Comparison of ENCODE assay signal across 14 cellular contexts in the genomic region with DNA sequence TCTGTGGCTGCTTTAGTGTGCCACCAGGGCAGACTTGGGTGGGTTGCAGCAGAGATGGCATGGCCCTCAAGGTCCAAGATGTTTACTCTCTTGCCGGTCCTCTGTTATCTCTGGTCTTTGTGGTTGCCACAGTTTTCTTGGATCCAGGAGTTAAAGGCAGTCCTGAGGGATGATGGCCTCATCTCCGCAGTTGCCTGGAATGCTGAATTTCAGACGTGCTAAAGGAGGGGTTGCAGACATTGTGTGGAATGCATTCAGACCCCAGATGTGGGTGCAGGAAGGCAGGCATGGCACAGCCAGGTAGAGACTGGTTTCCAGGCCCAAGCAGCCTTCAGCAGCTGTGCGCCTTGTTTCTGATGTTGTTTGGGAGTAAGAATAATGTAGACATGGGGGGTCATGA.
"Had no signal": no experiment of that assay in that cellular context is flagged by ENCODE, and none has a peak within 500 bp of the region (broad histone marks: within the 10 kb centered on the region; RNA-seq: fewer than 3 reads in every experiment).

No MANE protein-coding gene starts in this region.

- H3K36me3 Mint-ChIP-seq: activated naive CD8-positive, alpha-beta T cell had no signal

- H3K27me3 Mint-ChIP-seq: activated naive CD8-positive, alpha-beta T cell; effector memory CD8-positive, alpha-beta T cell had no signal

- H3K36me3 ChIP-seq: ovary, tibial artery had no signal

- H3K27ac Mint-ChIP-seq: activated naive CD8-positive, alpha-beta T cell; activated T-cell treated with anti-CD3 and anti-CD28 coated beads, Interleukin-2, amount 50 U/mL, for 72 hours; effector memory CD8-positive, alpha-beta T cell had no signal

- H3K4me3 ChIP-seq: ovary, smooth muscle cell, tibial artery had no signal

- H3K4me3 Mint-ChIP-seq: activated naive CD8-positive, alpha-beta T cell; effector memory CD8-positive, alpha-beta T cell; neural crest cell had no signal

- ATAC-seq: activated T-cell treated with anti-CD3 and anti-CD28 coated beads, Interleukin-2, amount 50 U/mL, for 72 hours; effector memory CD8-positive, alpha-beta T cell; sciatic nerve had no signal

- H3K27ac ChIP-seq: ovary, tibial artery had no signal

- H3K4me2 ChIP-seq: smooth muscle cell had no signal

- DNase-seq: activated CD4-positive, alpha-beta T cell treated with anti-CD3 and anti-CD28 coated beads, Interleukin-2, amount 50 U/mL, for 1 hour; activated CD4-positive, CD25-positive, alpha-beta regulatory T cell treated with anti-CD3 and anti-CD28 coated beads, Interleukin-2, amount 50 U/mL, for 72 hours; activated CD8-positive, alpha-beta memory T cell treated with anti-CD3 and anti-CD28 coated beads for 24 hours; activated CD8-positive, alpha-beta memory T cell treated with anti-CD3 and anti-CD28 coated beads, Interleukin-2, amount 50 U/mL, for 48 hours; activated effector memory CD4-positive, alpha-beta T cell treated with anti-CD3 and anti-CD28 coated beads, Interleukin-2, amount 50 U/mL, for 16 hours; activated T-cell treated with anti-CD3 and anti-CD28 coated beads, Interleukin-2, amount 50 U/mL, for 72 hours; effector memory CD8-positive, alpha-beta T cell; ovary; stimulated activated CD4-positive, alpha-beta T cell treated with anti-CD3 and anti-CD28 coated beads, Interleukin-4, amount 100 ng/mL, for 1 hour; tibial artery had no signal

- H3K27me3 ChIP-seq: ovary, tibial artery had no signal

- H3K9me3 ChIP-seq: ovary, tibial artery had no signal

- H3K9me3 Mint-ChIP-seq: activated T-cell treated with anti-CD3 and anti-CD28 coated beads, Interleukin-2, amount 50 U/mL, for 72 hours; effector memory CD8-positive, alpha-beta T cell; neural crest cell had no signal
